ENCODE assay signal across 3 cellular contexts in the genomic region with DNA sequence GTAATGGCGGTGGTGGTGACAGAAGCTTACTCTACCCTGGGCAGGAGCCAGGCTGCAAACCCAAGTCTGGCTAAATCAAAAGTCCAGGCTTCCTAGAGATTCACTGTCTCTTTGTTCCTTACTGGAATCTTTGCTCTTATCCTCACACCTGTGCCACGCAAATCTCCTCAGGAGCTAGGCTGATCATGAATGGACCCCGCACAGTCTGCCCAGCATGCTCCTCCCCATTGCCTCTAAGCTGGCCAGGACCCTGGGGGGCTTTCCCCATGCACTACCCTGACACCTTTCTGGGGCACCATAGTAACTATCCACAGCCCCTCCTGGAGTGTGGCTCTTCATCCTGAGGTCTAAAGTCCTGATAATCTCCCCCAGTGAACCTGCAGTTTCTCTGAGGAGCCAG. TPM values are rescaled to one million over a fixed set of nuclear protein-coding genes. Genes with fewer than 3 reads are reported as not detected.
"Had no signal": no experiment of that assay in that cellular context is flagged by ENCODE, and none has a peak within 500 bp of the region (broad histone marks: within the 10 kb centered on the region; RNA-seq: fewer than 3 reads in every experiment).

No MANE protein-coding gene starts in this region.

RNA-seq across cellular contexts. Expression of a gene that starts 7.3 kb away (rescaled TPM):
- total RNA-seq: Peyer's patch, Right ventricle myocardium inferior, SJCRH30 had no signal
